27 cellular contexts compared by ENCODE assay signal in genomic region chr5:112413611-112414010, GRCh38.
"Had no signal": no experiment of that assay in that cellular context is flagged by ENCODE, and none has a peak within 500 bp of the region (broad histone marks: within the 10 kb centered on the region; RNA-seq: fewer than 3 reads in every experiment).

No MANE protein-coding gene starts in this region.

- H3K36me3 Mint-ChIP-seq: activated naive CD4-positive, alpha-beta T cell treated with anti-CD3 and anti-CD28 coated beads, Interleukin-2, amount 50 U/mL, for 24 hours; WTC11 had no signal

- H3K4me3 Mint-ChIP-seq: activated CD8-positive, alpha-beta T cell treated with anti-CD3 and anti-CD28 coated beads, Interleukin-2, amount 10 ng/mL, durations not matched to agents 7 days and 5 days; activated naive CD4-positive, alpha-beta T cell treated with anti-CD3 and anti-CD28 coated beads, Interleukin-2, amount 50 U/mL, for 24 hours; activated naive CD8-positive, alpha-beta T cell treated with anti-CD3 and anti-CD28 coated beads, Interleukin-2, amount 50 U/mL, for 24 hours; T-helper 2 cell treated with Interferon-gamma antibody and Interleukin-4, amounts not matched to agents 5 μg/mL and 100 μg/mL, for 36 hours; WTC11 had no signal

- H3K4me1 ChIP-seq: Peyer's patch, SJCRH30 had no signal

- H3K27me3 ChIP-seq: ascending aorta, body of pancreas, Peyer's patch, SJCRH30 had no signal

- H3K27ac Mint-ChIP-seq: activated CD8-positive, alpha-beta T cell treated with anti-CD3 and anti-CD28 coated beads, Interleukin-2, amount 10 ng/mL, durations not matched to agents 7 days and 5 days; activated naive CD4-positive, alpha-beta T cell treated with anti-CD3 and anti-CD28 coated beads, Interleukin-2, amount 50 U/mL, for 24 hours; activated naive CD8-positive, alpha-beta T cell treated with anti-CD3 and anti-CD28 coated beads, Interleukin-2, amount 50 U/mL, for 24 hours; T-helper 2 cell treated with Interferon-gamma antibody and Interleukin-4, amounts not matched to agents 5 μg/mL and 100 μg/mL, for 36 hours; WTC11 had no signal

- H3K4me2 ChIP-seq: SK-N-SH had no signal

- H3K4me3 ChIP-seq: ascending aorta, body of pancreas, Peyer's patch, SJCRH30 had no signal

- H3K27ac ChIP-seq: ascending aorta, body of pancreas, Peyer's patch, RWPE1, SJCRH30 had no signal

- H3K9ac ChIP-seq: SK-N-SH had no signal

- ATAC-seq: activated CD8-positive, alpha-beta T cell treated with anti-CD3 and anti-CD28 coated beads, Interleukin-2, amount 10 ng/mL, durations not matched to agents 7 days and 5 days; activated naive CD8-positive, alpha-beta T cell treated with anti-CD3 and anti-CD28 coated beads, Interleukin-2, amount 50 U/mL, for 24 hours; body of pancreas; WTC11 had no signal

- H3K9me3 Mint-ChIP-seq: activated naive CD4-positive, alpha-beta T cell treated with anti-CD3 and anti-CD28 coated beads, Interleukin-2, amount 50 U/mL, for 24 hours; activated naive CD8-positive, alpha-beta T cell treated with anti-CD3 and anti-CD28 coated beads, Interleukin-2, amount 50 U/mL, for 24 hours; T-helper 2 cell treated with Interferon-gamma antibody and Interleukin-4, amounts not matched to agents 5 μg/mL and 100 μg/mL, for 36 hours; WTC11 had no signal

- H3K36me3 ChIP-seq: ascending aorta, Peyer's patch, SJCRH30 had no signal

- H3K9me3 ChIP-seq: ascending aorta, body of pancreas, Peyer's patch, SJCRH30, SK-N-SH had no signal

- DNase-seq: activated CD4-positive, alpha-beta T cell treated with anti-CD3 and anti-CD28 coated beads for 48 hours; activated CD4-positive, alpha-beta T cell treated with anti-CD3 and anti-CD28 coated beads, Interleukin-2, amount 50 U/mL, for 4 hours; activated CD4-positive, CD25-positive, alpha-beta regulatory T cell treated with anti-CD3 and anti-CD28 coated beads, Interleukin-2, amount 50 U/mL, for 72 hours; activated CD8-positive, alpha-beta memory T cell treated with anti-CD3 and anti-CD28 coated beads, Interleukin-2, amount 50 U/mL, for 48 hours; activated CD8-positive, alpha-beta T cell treated with anti-CD3 and anti-CD28 coated beads, Interleukin-2, amount 10 ng/mL, durations not matched to agents 7 days and 5 days; activated effector memory CD4-positive, alpha-beta T cell treated with Interleukin-2 at 50 U/mL for 16 hours; activated naive CD4-positive, alpha-beta T cell; activated naive CD8-positive, alpha-beta T cell treated with anti-CD3 and anti-CD28 coated beads, Interleukin-2, amount 50 U/mL, for 24 hours; activated T-cell treated with anti-CD3 and anti-CD28 coated beads, Interleukin-2, amount 50 U/mL, for 1 hour; amniotic stem cell; body of pancreas; KG1; NCI-H1092; NCI-H1417; NCI-H1930; NCI-H2171; NCI-H226; Peyer's patch; Right ventricle myocardium superior; SJCRH30; SK-N-SH; SW 1271 had no signal
